In genomic region chr3:32401541-32402052, GRCh38 we compare ENCODE assay signal across 8 cellular contexts. TPM values are rescaled to one million over a fixed set of nuclear protein-coding genes. Genes with fewer than 3 reads are reported as not detected.
A peak's percentile ranks its signal among the peaks of the same experiment; 100 is the strongest.
DNase-seq lines count a peak whose midpoint lies in the region; ATAC-seq and TF ChIP-seq lines count a peak whose summit lies in the region.

No MANE protein-coding gene starts in this region.

- H3K36me3 Mint-ChIP-seq in WTC11, result peaks cover 11% of the 10 kb centered on the region

- peak overlapping the region; percentile 39 for H3K4me3 ChIP-seq in GM12864 (ENCODE audit: low read depth, low read length)
- H3K4me3 ChIP-seq in skeletal muscle tissue (ENCODE audit: low read length in 3 of 3), result peak overlapping the region; percentile 66 to 77 (median 68)

- H3K4me1 ChIP-seq in skeletal muscle tissue (ENCODE audit: control insufficient read depth in 3 of 3, insufficient read depth in 3 of 3, low read length in 3 of 3), result peaks cover 8 to 12% (median 9%) of the 10 kb centered on the region in 3 donors

- no peaks in the 10 kb centered on the region for H3K36me3 ChIP-seq in skeletal muscle tissue (ENCODE audit: control insufficient read depth in 3 of 3, insufficient read depth in 3 of 3, low read length in 3 of 3)

- H3K9ac ChIP-seq in skeletal muscle tissue (ENCODE audit: low read depth in 1 of 3, low read length in 3 of 3), result peak overlapping the region; percentile 64 to 81 (median 74)

- ATAC-seq in HG02642 (IDR thresholded peaks at IDR 0.05; ENCODE audit: poor library complexity, unreplicated experiment), result peak; percentile 75
- ATAC-seq in WTC11, result peak; percentile 76

- no peak for TF ChIP-seq CTCF in GM12864 (IDR thresholded peaks at IDR 0.05; ENCODE audit: low read depth, low read length, missing control alignments)
- TF ChIP-seq CTCF in WTC11 (IDR thresholded peaks at IDR 0.05), result no peak

- no peaks in the 10 kb centered on the region for H3K9me3 ChIP-seq in skeletal muscle tissue (ENCODE audit: control insufficient read depth in 3 of 3, low read length in 3 of 3)

- H3K27ac ChIP-seq in skeletal muscle tissue (ENCODE audit: low read depth, low read length), result peak overlapping the region; percentile 81

- DNase-seq in GM12864 (ENCODE audit: low read depth) (no peak), NCI-H2196 (lab: John Stamatoyannopoulos, UW; ENCODE audit: unreplicated experiment) (peak; percentile 55), WTC11 (ENCODE audit: low spot score) (peak; percentile 74), cerebellar cortex (ENCODE audit: low spot score) (peak; percentile 89), islet precursor cell (peak; percentile 91), NCI-H146 treated with DMSO at 0.1 percent for 48 hours (lab: John Stamatoyannopoulos, UW; ENCODE audit: unreplicated experiment) (no peak)

- peak overlapping the region; percentile 63 for H3K4me3 Mint-ChIP-seq in WTC11

- H3K27me3 ChIP-seq in skeletal muscle tissue (ENCODE audit: control insufficient read depth in 3 of 3, insufficient read depth in 3 of 3, low read length in 3 of 3), result no peaks in the 10 kb centered on the region

- H3K9me3 Mint-ChIP-seq in WTC11, result peaks cover 7% of the 10 kb centered on the region; the same call in 1 of the 2 replicates

- CTCF ChIA-PET in WTC11 (lab: Charles Lee), result interaction anchor here (1.0 to 1.4 kb wide), 2 partner anchors 27 to 66 kb away, joined by 7 to 11 read pairs; no protein-coding TSS in a partner anchor

- POLR2A ChIA-PET in WTC11 (lab: Charles Lee), result interaction anchor here (1.4 kb wide), 1 partner anchor 22 kb away, joined by 6 read pairs; no protein-coding TSS in a partner anchor

- H3K4me1 Mint-ChIP-seq in WTC11, result peaks cover 36% of the 10 kb centered on the region

- peak overlapping the region; percentile 94 for H3K27ac Mint-ChIP-seq in WTC11

- H3K27me3 Mint-ChIP-seq in WTC11 (ENCODE audit: low read depth), result no peaks in the 10 kb centered on the region

TF ChIP-seq in WTC11, 78 proteins besides CTCF, POLR2A, EP300 and RAD21:
- peak; percentile 15; the same call in 1 of the 2 replicates for TF ChIP-seq ETV6 (CRISPR knock-in tag; IDR thresholded peaks at IDR 0.05)
- TF ChIP-seq ZSCAN18 (CRISPR knock-in tag; IDR thresholded peaks at IDR 0.05), result no peak
- 0 out of 2 replicates have a peak, but pooled peaks have one; percentile 40 for TF ChIP-seq TP53 (CRISPR knock-in tag; IDR thresholded peaks at IDR 0.05)
- TF ChIP-seq, protein P1, sequence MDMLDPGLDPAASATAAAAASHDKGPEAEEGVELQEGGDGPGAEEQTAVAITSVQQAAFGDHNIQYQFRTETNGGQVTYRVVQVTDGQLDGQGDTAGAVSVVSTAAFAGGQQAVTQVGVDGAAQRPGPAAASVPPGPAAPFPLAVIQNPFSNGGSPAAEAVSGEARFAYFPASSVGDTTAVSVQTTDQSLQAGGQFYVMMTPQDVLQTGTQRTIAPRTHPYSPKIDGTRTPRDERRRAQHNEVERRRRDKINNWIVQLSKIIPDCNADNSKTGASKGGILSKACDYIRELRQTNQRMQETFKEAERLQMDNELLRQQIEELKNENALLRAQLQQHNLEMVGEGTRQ (CRISPR knock-in tag; IDR thresholded peaks at IDR 0.05), result peak; percentile 45; the same call in 1 of the 2 replicates
- TF ChIP-seq ZBTB21 (CRISPR knock-in tag; IDR thresholded peaks at IDR 0.05; ENCODE audit: borderline replicate concordance), result peak; percentile 62; the same call in 1 of the 2 replicates
- peak; percentile 40; the same call in 1 of the 2 replicates for TF ChIP-seq ELF4 (CRISPR knock-in tag; IDR thresholded peaks at IDR 0.05; ENCODE audit: low read depth)
- TF ChIP-seq ZNF138 (CRISPR knock-in tag; conservative IDR thresholded peaks at IDR 0.05), result 0 out of 2 replicates have a peak, but pooled peaks have one; percentile 73
- 0 out of 2 replicates have a peak, but pooled peaks have one; percentile 59 for TF ChIP-seq EMX1 (CRISPR knock-in tag; IDR thresholded peaks at IDR 0.05)
- TF ChIP-seq ZNF671 (CRISPR knock-in tag; IDR thresholded peaks at IDR 0.05), result no peak
- TF ChIP-seq, protein P2, sequence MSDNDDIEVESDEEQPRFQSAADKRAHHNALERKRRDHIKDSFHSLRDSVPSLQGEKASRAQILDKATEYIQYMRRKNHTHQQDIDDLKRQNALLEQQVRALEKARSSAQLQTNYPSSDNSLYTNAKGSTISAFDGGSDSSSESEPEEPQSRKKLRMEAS (CRISPR knock-in tag; IDR thresholded peaks at IDR 0.05), result peak; percentile 80
- peak; percentile 78 for TF ChIP-seq HMGXB4 (CRISPR knock-in tag; IDR thresholded peaks at IDR 0.05)
- TF ChIP-seq FOXP1 (CRISPR knock-in tag; IDR thresholded peaks at IDR 0.05; ENCODE audit: borderline replicate concordance), result peak; percentile 41; the same call in 1 of the 2 replicates
- 0 out of 2 replicates have a peak, but pooled peaks have one; percentile 38 for TF ChIP-seq CREM (CRISPR knock-in tag; IDR thresholded peaks at IDR 0.05)
- no peak for TF ChIP-seq CBFB (CRISPR knock-in tag; IDR thresholded peaks at IDR 0.05; ENCODE audit: low read depth)
- TF ChIP-seq HMGA2 (CRISPR knock-in tag; IDR thresholded peaks at IDR 0.05), result no peak

RNA-seq across cellular contexts. Expression of gene CMTM7, which starts 9.9 kb away (rescaled TPM):
- total RNA-seq in WTC11 (2021), result 19.9 to 24.0 TPM (median 23.4 TPM) in 3 replicates
- total RNA-seq in skeletal muscle tissue, result 3.7 TPM

Comparison
In these comparisons a context has a peak if more than half of its experiments do, and no peak if none do; other contexts are left out.
1. DNase-seq: peak in NCI-H2196 (single experiment), WTC11 (single experiment), cerebellar cortex (single experiment) and islet precursor cell (single experiment); none in GM12864 (single experiment) and NCI-H146 treated with DMSO at 0.1 percent for 48 hours (single experiment).